ENCODE assay signal across 1 cellular context in the genomic region with DNA sequence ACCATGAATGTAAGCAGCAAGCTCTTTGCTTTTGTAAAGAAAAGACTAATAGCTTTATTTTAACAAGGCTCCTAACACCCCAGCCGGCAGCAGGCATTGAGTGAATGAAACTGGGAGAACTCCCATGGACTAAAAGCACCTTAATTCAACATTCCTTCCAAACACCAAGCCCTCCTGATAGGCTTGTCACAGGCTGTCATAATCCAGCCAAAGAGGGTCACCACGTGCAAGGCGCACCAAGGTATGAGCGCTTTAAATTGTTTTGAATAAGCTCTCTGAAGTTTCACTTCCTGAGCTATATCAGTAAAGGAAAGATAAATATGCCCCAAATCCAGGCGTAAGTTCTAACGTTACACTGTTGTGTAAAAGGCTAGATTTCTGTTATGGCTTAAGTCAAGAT.
TF ChIP-seq lines count a peak whose summit lies in the region.

No MANE protein-coding gene starts in this region.

TF ChIP-seq in IMR-90, 13 proteins besides CTCF, POLR2A, EP300 and RAD21 (continued from another document):
- TF ChIP-seq SMC3 (IDR thresholded peaks at IDR 0.05; ENCODE audit: low read depth, low read length) (no peak), CEBPB (IDR thresholded peaks at IDR 0.05; ENCODE audit: low read depth, low read length) (no peak), FOS (IDR thresholded peaks at IDR 0.05; ENCODE audit: low read depth, low read length) (no peak), BHLHE40 (IDR thresholded peaks at IDR 0.05; ENCODE audit: low read depth, low read length) (no peak)
- TF ChIP-seq, protein P1, sequence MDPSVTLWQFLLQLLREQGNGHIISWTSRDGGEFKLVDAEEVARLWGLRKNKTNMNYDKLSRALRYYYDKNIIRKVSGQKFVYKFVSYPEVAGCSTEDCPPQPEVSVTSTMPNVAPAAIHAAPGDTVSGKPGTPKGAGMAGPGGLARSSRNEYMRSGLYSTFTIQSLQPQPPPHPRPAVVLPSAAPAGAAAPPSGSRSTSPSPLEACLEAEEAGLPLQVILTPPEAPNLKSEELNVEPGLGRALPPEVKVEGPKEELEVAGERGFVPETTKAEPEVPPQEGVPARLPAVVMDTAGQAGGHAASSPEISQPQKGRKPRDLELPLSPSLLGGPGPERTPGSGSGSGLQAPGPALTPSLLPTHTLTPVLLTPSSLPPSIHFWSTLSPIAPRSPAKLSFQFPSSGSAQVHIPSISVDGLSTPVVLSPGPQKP (IDR thresholded peaks at IDR 0.05; ENCODE audit: borderline replicate concordance, low read depth, low read length): no peak
TF ChIP-seq in IMR-90: peak in this region for 0.
